9 cellular contexts compared by ENCODE assay signal in the genomic region with DNA sequence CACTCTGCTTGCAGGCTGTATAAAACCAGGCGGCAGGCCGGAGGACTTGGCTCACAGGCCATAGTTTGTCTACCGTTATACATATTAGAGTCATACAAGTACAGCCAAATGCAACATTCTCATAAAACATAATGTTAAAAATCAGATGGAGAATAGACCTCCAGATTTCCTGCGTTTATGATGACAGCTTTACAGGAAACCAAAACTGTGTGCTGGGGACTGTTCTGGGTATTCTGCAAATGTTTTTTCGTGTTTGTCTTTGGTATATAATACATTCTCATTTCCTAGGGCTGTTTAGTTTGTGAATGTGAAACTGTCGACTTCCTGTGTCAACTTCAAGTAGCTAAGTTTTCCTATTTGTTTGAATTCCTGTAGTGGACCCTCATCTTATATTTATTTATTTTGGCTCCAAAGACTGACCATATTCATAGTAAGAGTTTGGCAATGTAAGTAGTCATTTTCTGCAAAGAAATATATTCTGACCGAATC.
DNase-seq lines count a peak whose midpoint lies in the region; ATAC-seq, FAIRE-seq and TF ChIP-seq lines count a peak whose summit lies in the region.
"Had no signal": no experiment of that assay in that cellular context is flagged by ENCODE, and none has a peak within 500 bp of the region (broad histone marks: within the 10 kb centered on the region; RNA-seq: fewer than 3 reads in every experiment).

No MANE protein-coding gene starts in this region.

- H2AFZ ChIP-seq in Karpas-422 (ENCODE audit: low read length) (no peak overlapping the region), mammary epithelial cell (ENCODE audit: low read depth, low read length) (no peak overlapping the region)

- TF ChIP-seq CTCF in A549 (IDR thresholded peaks at IDR 0.05) (no peak), right lobe of liver (IDR thresholded peaks at IDR 0.05) (no peak), mammary epithelial cell (conservative IDR thresholded peaks at IDR 0.05 in 1 of 2, IDR thresholded peaks at IDR 0.05 in 1 of 2; ENCODE audit: extremely low read depth in 1 of 2, insufficient read depth in 1 of 2, low read depth in 1 of 2, low read length in 2 of 2) (no peak)

- H3K27me3 ChIP-seq in right lobe of liver: no peaks in the 10 kb centered on the region
- H3K27me3 ChIP-seq in Karpas-422 (ENCODE audit: low read length): no peaks in the 10 kb centered on the region
- no peaks in the 10 kb centered on the region for H3K27me3 ChIP-seq in mammary epithelial cell (ENCODE audit: insufficient read depth, low read length)

- peaks cover 1% of the 10 kb centered on the region for H3K9me3 Mint-ChIP-seq in activated naive CD8-positive, alpha-beta T cell treated with anti-CD3 and anti-CD28 coated beads, Interleukin-2, amount 10 ng/mL, durations not matched to agents 7 days and 5 days

- H3K27me3 Mint-ChIP-seq in activated naive CD8-positive, alpha-beta T cell treated with anti-CD3 and anti-CD28 coated beads, Interleukin-2, amount 10 ng/mL, durations not matched to agents 7 days and 5 days: no peaks in the 10 kb centered on the region

- BruUV-seq in mammary epithelial cell (replicated peaks; lab: Mats Ljungman, UMichigan): no TSS peak

- H3K9me2 ChIP-seq in Karpas-422 (replicated peaks; ENCODE audit: insufficient read depth, low read length): no peaks in the 10 kb centered on the region

- POLR2A ChIA-PET in A549 (lab: Yijun Ruan, JAX): interaction anchor here (1.8 kb wide), 1 partner anchor 145 kb away, joined by 6 read pairs; no protein-coding TSS in a partner anchor
- POLR2A ChIA-PET in activated naive CD8-positive, alpha-beta T cell treated with anti-CD3 and anti-CD28 coated beads, Interleukin-2, amount 10 ng/mL, durations not matched to agents 7 days and 5 days (lab: Charles Lee): interaction anchor here (0.7 to 1.8 kb wide), 5 partner anchors 31 to 153 kb away, joined by 3 to 6 read pairs (median 4); no protein-coding TSS in a partner anchor

- FAIRE-seq in A549 (lab: Jason Lieb, UNC): no peak

- peak in 1 of 2 experiments; percentile 54 for DNase-seq in A549 (ENCODE audit: low read depth in 1 of 2, low spot score in 1 of 2)
- peak; percentile 49 for DNase-seq in H4 (ENCODE audit: low spot score)
- DNase-seq in activated naive CD8-positive, alpha-beta T cell treated with anti-CD3 and anti-CD28 coated beads, Interleukin-2, amount 10 ng/mL, durations not matched to agents 7 days and 5 days: no peak
- DNase-seq in right lobe of liver: no peak
- no peak for DNase-seq in Karpas-422
- DNase-seq in mammary epithelial cell: no peak

- H3K4me3 Mint-ChIP-seq in activated naive CD8-positive, alpha-beta T cell treated with anti-CD3 and anti-CD28 coated beads, Interleukin-2, amount 10 ng/mL, durations not matched to agents 7 days and 5 days: peak overlapping the region; percentile 68

- peak; percentile 42 to 48; a peak in 3 of 5 replicates for TF ChIP-seq EP300 in A549 (IDR thresholded peaks at IDR 0.05)

- peak; percentile 16 to 35; a peak in 2 of 5 replicates for TF ChIP-seq RAD21 in A549 (conservative IDR thresholded peaks at IDR 0.05 in 1 of 2, IDR thresholded peaks at IDR 0.05 in 1 of 2)

- H4K20me1 ChIP-seq in Karpas-422 (ENCODE audit: insufficient read depth, low read depth, low read length) (no peaks in the 10 kb centered on the region), mammary epithelial cell (ENCODE audit: insufficient read depth, low read length) (no peaks in the 10 kb centered on the region)

- in situ Hi-C loops in mammary epithelial cell (cut with MboI; ENCODE audit: low sequenced_read_pairs in 2 of 2): loop anchor here in 1 of 2 donors (25.0 kb wide), 1 partner anchor 363 kb away; no protein-coding TSS in a partner anchor

- H3K27ac ChIP-seq in A549: peak overlapping the region; percentile 87 to 94
- H3K27ac ChIP-seq in right lobe of liver: peak overlapping the region in 2 of 3 donors; percentile 80 to 86
- no peak overlapping the region for H3K27ac ChIP-seq in Karpas-422 (ENCODE audit: low read length)
- H3K27ac ChIP-seq in mammary epithelial cell (ENCODE audit: insufficient read depth, low read depth, low read length): no peak overlapping the region
- H3K27ac ChIP-seq: epithelial cell of prostate had no signal

- H3K27ac Mint-ChIP-seq in activated naive CD8-positive, alpha-beta T cell treated with anti-CD3 and anti-CD28 coated beads, Interleukin-2, amount 10 ng/mL, durations not matched to agents 7 days and 5 days: peak overlapping the region; percentile 88

- H3K4me2 ChIP-seq in A549: peak overlapping the region; percentile 50
- H3K4me2 ChIP-seq in Karpas-422 (ENCODE audit: low read depth, low read length, poor library complexity, severe bottlenecking): no peak overlapping the region
- no peak overlapping the region for H3K4me2 ChIP-seq in mammary epithelial cell (ENCODE audit: insufficient read depth, low read depth, low read length)

- CTCF ChIA-PET in A549 (lab: Yijun Ruan, JAX): interaction anchor here (0.6 to 1.6 kb wide), 2 partner anchors 9 to 93 kb away, joined by 3 to 5 read pairs; no protein-coding TSS in a partner anchor
- CTCF ChIA-PET in mammary epithelial cell (lab: Charles Lee; ENCODE audit: low non-redundant PET): no interaction called here

- dilution Hi-C loops in mammary epithelial cell (cut with HindIII; ENCODE audit: low sequenced_read_pairs): no loop called here

- no peak for TF ChIP-seq POLR2A in A549 (IDR thresholded peaks at IDR 0.05; ENCODE audit: low read length)
- TF ChIP-seq POLR2A in right lobe of liver (IDR thresholded peaks at IDR 0.05): no peak

- H3K4me1 Mint-ChIP-seq in activated naive CD8-positive, alpha-beta T cell treated with anti-CD3 and anti-CD28 coated beads, Interleukin-2, amount 10 ng/mL, durations not matched to agents 7 days and 5 days: peaks cover 41% of the 10 kb centered on the region

- peaks cover 4% of the 10 kb centered on the region for H3K36me3 Mint-ChIP-seq in activated naive CD8-positive, alpha-beta T cell treated with anti-CD3 and anti-CD28 coated beads, Interleukin-2, amount 10 ng/mL, durations not matched to agents 7 days and 5 days

- H3K9me3 ChIP-seq in A549: no peaks in the 10 kb centered on the region
- no peaks in the 10 kb centered on the region for H3K9me3 ChIP-seq in right lobe of liver
- no peaks in the 10 kb centered on the region for H3K9me3 ChIP-seq in Karpas-422 (ENCODE audit: low read length)
- no peaks in the 10 kb centered on the region for H3K9me3 ChIP-seq in mammary epithelial cell (replicated peaks; ENCODE audit: insufficient read depth, low read length)

- no peak overlapping the region for H3K9ac ChIP-seq in Karpas-422 (ENCODE audit: low read length)
- H3K9ac ChIP-seq in mammary epithelial cell (ENCODE audit: insufficient read depth, low read length): no peak overlapping the region

- no peaks in the 10 kb centered on the region for H3K79me2 ChIP-seq in Karpas-422 (ENCODE audit: low read length)
- no peaks in the 10 kb centered on the region for H3K79me2 ChIP-seq in mammary epithelial cell (ENCODE audit: insufficient read depth, low read length)

- ATAC-seq in A549 (peak in 1 of 2 experiments; percentile 51; a peak in 3 of 6 replicates), right lobe of liver (peak; percentile 5 to 49 (median 14)), HG03139 (IDR thresholded peaks at IDR 0.05; ENCODE audit: unreplicated experiment) (no peak), GM21576 (IDR thresholded peaks at IDR 0.05; ENCODE audit: unreplicated experiment) (no peak)
- peak; percentile 82 for ATAC-seq in activated naive CD8-positive, alpha-beta T cell treated with anti-CD3 and anti-CD28 coated beads, Interleukin-2, amount 10 ng/mL, durations not matched to agents 7 days and 5 days (ENCODE audit: low read depth)

- intact Hi-C loops in right lobe of liver (cut with DNase I): no loop called here
- intact Hi-C loops in mammary epithelial cell (cut with micrococcal nuclease): no loop called here

- peaks cover 86% of the 10 kb centered on the region for H3K4me1 ChIP-seq in A549
- peaks cover 0 to 56% (median 28%) of the 10 kb centered on the region in 4 donors for H3K4me1 ChIP-seq in right lobe of liver
- H3K4me1 ChIP-seq in Karpas-422 (ENCODE audit: low read length): no peaks in the 10 kb centered on the region
- H3K4me1 ChIP-seq in mammary epithelial cell (ENCODE audit: insufficient read depth, low read length): peaks cover 6% of the 10 kb centered on the region

- H3K36me3 ChIP-seq in right lobe of liver (no peaks in the 10 kb centered on the region), Karpas-422 (ENCODE audit: insufficient read depth, low read length) (no peaks in the 10 kb centered on the region), mammary epithelial cell (ENCODE audit: insufficient read depth, low read length) (no peaks in the 10 kb centered on the region)

- 6% methylated on average over 7 of the region's 7 CpGs for WGBS in A549 (ENCODE audit: missing lambda C conversion rate)
- 9% methylated on average over 7 of the region's 7 CpGs for WGBS in right lobe of liver (ENCODE audit: insufficient coverage, low coverage, low lambda C conversion rate, missing lambda C conversion rate)
- WGBS in mammary epithelial cell (ENCODE audit: low coverage, missing lambda C conversion rate): 82% methylated on average over 7 of the region's 7 CpGs

- no peak overlapping the region for H3K4me3 ChIP-seq in A549
- peak overlapping the region in 1 of 3 donors; percentile 11 for H3K4me3 ChIP-seq in right lobe of liver
- no peak overlapping the region for H3K4me3 ChIP-seq in Karpas-422 (ENCODE audit: low read length)
- H3K4me3 ChIP-seq in mammary epithelial cell (replicated peaks in 1 of 3; ENCODE audit: insufficient read depth in 1 of 3, low read depth in 2 of 3, low read length in 3 of 3): no peak overlapping the region

TF ChIP-seq in A549, 52 proteins besides CTCF, POLR2A, EP300 and RAD21:
- TF ChIP-seq, protein P1, sequence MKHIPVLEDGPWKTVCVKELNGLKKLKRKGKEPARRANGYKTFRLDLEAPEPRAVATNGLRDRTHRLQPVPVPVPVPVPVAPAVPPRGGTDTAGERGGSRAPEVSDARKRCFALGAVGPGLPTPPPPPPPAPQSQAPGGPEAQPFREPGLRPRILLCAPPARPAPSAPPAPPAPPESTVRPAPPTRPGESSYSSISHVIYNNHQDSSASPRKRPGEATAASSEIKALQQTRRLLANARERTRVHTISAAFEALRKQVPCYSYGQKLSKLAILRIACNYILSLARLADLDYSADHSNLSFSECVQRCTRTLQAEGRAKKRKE (CRISPR knock-in tag; IDR thresholded peaks at IDR 0.05; ENCODE audit: low read depth): no peak
- TF ChIP-seq CEBPB (IDR thresholded peaks at IDR 0.05) (peak in 1 of 2 experiments; percentile 54; a peak in 2 of 4 replicates), SMC3 (IDR thresholded peaks at IDR 0.05) (peak; percentile 12; the same call in 1 of the 3 replicates), MAX (IDR thresholded peaks at IDR 0.05) (0 out of 2 replicates have a peak, but pooled peaks have one; percentile 35), GATA3 (IDR thresholded peaks at IDR 0.05; ENCODE audit: borderline replicate concordance) (peak; percentile 72; the same call in 1 of the 2 replicates), TP53 (CRISPR knock-in tag; IDR thresholded peaks at IDR 0.05) (no peak), HEYL (CRISPR knock-in tag; IDR thresholded peaks at IDR 0.05) (no peak)
TF ChIP-seq in A549: peak in this region for 4.

Comparison
In these comparisons a context has a peak if more than half of its experiments do, and no peak if none do; other contexts are left out.
1. ATAC-seq: peak in activated naive CD8-positive, alpha-beta T cell treated with anti-CD3 and anti-CD28 coated beads, Interleukin-2, amount 10 ng/mL, durations not matched to agents 7 days and 5 days (single experiment) and right lobe of liver (4 of 4); none in HG03139 (single experiment) and GM21576 (single experiment).
2. H3K27ac ChIP-seq: peak in A549 (2 of 2) and right lobe of liver (2 of 3); none in Karpas-422 (single experiment) and mammary epithelial cell (single experiment).